Comparison of ENCODE assay signal across 10 cellular contexts in genomic region chr2:64330281-64330680, GRCh38.
DNase-seq lines count a peak whose midpoint lies in the region; ATAC-seq and TF ChIP-seq lines count a peak whose summit lies in the region.
"Had no signal": no experiment of that assay in that cellular context is flagged by ENCODE, and none has a peak within 500 bp of the region (broad histone marks: within the 10 kb centered on the region; RNA-seq: fewer than 3 reads in every experiment).

No MANE protein-coding gene starts in this region.

- intact Hi-C loops in heart right ventricle (cut with DNase I), result loop anchor here (2.0 to 10.0 kb wide), 14 partner anchors 72 to 545 kb away; no protein-coding TSS in a partner anchor
- intact Hi-C loops in cardiac septum (cut with DNase I), result loop anchor here (1.0 to 5.0 kb wide), 2 partner anchors 158 to 542 kb away; no protein-coding TSS in a partner anchor

- no peak overlapping the region for H2BK5ac ChIP-seq in trophoblast cell (ENCODE audit: low read depth, low read length, poor library complexity)

- no peak overlapping the region for H3K9ac ChIP-seq in trophoblast cell (ENCODE audit: low read length)

- no peak overlapping the region for H2AK5ac ChIP-seq in trophoblast cell (ENCODE audit: low read length)

- H3K36me3 ChIP-seq in heart right ventricle (no peaks in the 10 kb centered on the region), trophoblast cell (ENCODE audit: control insufficient read depth in 1 of 2, insufficient read depth in 2 of 2, low read length in 2 of 2) (no peaks in the 10 kb centered on the region)

- no peak overlapping the region for H4K91ac ChIP-seq in trophoblast cell (ENCODE audit: low read depth, low read length)

- peak overlapping the region; percentile 20 for H2AFZ ChIP-seq in trophoblast cell (ENCODE audit: insufficient read depth, low read length, poor library complexity)

- no peaks in the 10 kb centered on the region for H3K79me1 ChIP-seq in trophoblast cell (ENCODE audit: low read length)

- no peak overlapping the region for H4K8ac ChIP-seq in trophoblast cell (ENCODE audit: low read depth, low read length)

- no peak overlapping the region for H4K12ac ChIP-seq in trophoblast cell (ENCODE audit: low read depth, low read length)

- no peak overlapping the region for H3K18ac ChIP-seq in trophoblast cell (ENCODE audit: low read length)

- no peaks in the 10 kb centered on the region for H3K79me2 ChIP-seq in trophoblast cell (ENCODE audit: control insufficient read depth, insufficient read depth, low read length, poor library complexity)

- DNase-seq in heart right ventricle, result no peak
- no peak for DNase-seq in cardiac septum (ENCODE audit: low spot score)
- DNase-seq in foreskin fibroblast, result peak; percentile 43 to 59
- DNase-seq in trophoblast cell, result no peak
- no peak for DNase-seq in stimulated activated CD4-positive, alpha-beta T cell treated with anti-CD3 and anti-CD28 coated beads, Interleukin-12 subunit alpha, Interleukin-12 subunit beta, amount 100 ng/mL, for 4 hours
- DNase-seq in SIG-M5 treated with dmso at 0.1 percent for 504 hours (lab: John Stamatoyannopoulos, UW; ENCODE audit: unreplicated experiment), result no peak
- DNase-seq: NCI-H524 treated with DMSO at 0.1 percent for 48 hours had no signal

- WGBS in heart right ventricle, 2 donors, result 45 to 56% methylated on average over 2 of the region's 2 CpGs
- WGBS in trophoblast cell (ENCODE audit: extremely low coverage, insufficient coverage, insufficient read length), result no CpG with 5 or more reads among the region's 2 CpGs

- no peak overlapping the region for H3K4me2 ChIP-seq in trophoblast cell (ENCODE audit: low read length)

- H3K14ac ChIP-seq in trophoblast cell (ENCODE audit: low read length), result no peak overlapping the region

- peak in 1 of 8 donors; percentile 5 for ATAC-seq in heart right ventricle
- ATAC-seq in HG02571 (IDR thresholded peaks at IDR 0.05; ENCODE audit: unreplicated experiment), result no peak
- ATAC-seq in HG03025 (IDR thresholded peaks at IDR 0.05; ENCODE audit: low FRiP score, unreplicated experiment), result no peak
- ATAC-seq: activated CD8-positive, alpha-beta T cell treated with anti-CD3 and anti-CD28 coated beads for 36 hours had no signal

- TF ChIP-seq CTCF in heart right ventricle (IDR thresholded peaks at IDR 0.05), result no peak
- TF ChIP-seq CTCF in foreskin fibroblast (IDR thresholded peaks at IDR 0.05; ENCODE audit: low read depth, low read length), result no peak

- H3K27ac ChIP-seq in heart right ventricle (peak overlapping the region; percentile 58 to 85 (median 77)), trophoblast cell (ENCODE audit: low read depth, low read length) (no peak overlapping the region)

- H3K4ac ChIP-seq in trophoblast cell (ENCODE audit: low read depth, low read length), result no peak overlapping the region

- H3K4me3 ChIP-seq in heart right ventricle, result peak overlapping the region in 5 of 10 donors; percentile 16 to 32 (median 24)
- H3K4me3 ChIP-seq in foreskin fibroblast (ENCODE audit: low read depth in 1 of 2, low read length in 2 of 2), result peak overlapping the region; percentile 28 to 54
- H3K4me3 ChIP-seq in trophoblast cell (ENCODE audit: low read depth, low read length), result no peak overlapping the region

- no peak overlapping the region for H2BK120ac ChIP-seq in trophoblast cell (ENCODE audit: insufficient read depth, low read length, poor library complexity)

- H3K4me1 ChIP-seq in heart right ventricle (peaks cover 15 to 49% (median 40%) of the 10 kb centered on the region in 9 donors), trophoblast cell (ENCODE audit: control insufficient read depth in 1 of 2, insufficient read depth in 2 of 2, low read length in 2 of 2) (peaks cover 0 to 4% of the 10 kb centered on the region in 2 experiments)

- H3K9me3 ChIP-seq in heart right ventricle (no peaks in the 10 kb centered on the region), trophoblast cell (ENCODE audit: insufficient read depth, low read depth, low read length) (peaks cover 2% of the 10 kb centered on the region)

- H3K27me3 ChIP-seq in heart right ventricle (no peaks in the 10 kb centered on the region), trophoblast cell (ENCODE audit: insufficient read depth, low read length) (no peaks in the 10 kb centered on the region)

- no peak overlapping the region for H3K23ac ChIP-seq in trophoblast cell (ENCODE audit: low read length)

- H2BK12ac ChIP-seq in trophoblast cell (ENCODE audit: low read length), result no peak overlapping the region

Comparison
In these comparisons a context has a peak if more than half of its experiments do, and no peak if none do; other contexts are left out.
1. DNase-seq: peak in foreskin fibroblast (2 of 2); none in heart right ventricle (0 of 2), cardiac septum (single experiment), trophoblast cell (0 of 2), stimulated activated CD4-positive, alpha-beta T cell treated with anti-CD3 and anti-CD28 coated beads, Interleukin-12 subunit alpha, Interleukin-12 subunit beta, amount 100 ng/mL, for 4 hours (single experiment) and SIG-M5 treated with dmso at 0.1 percent for 504 hours (single experiment).